Comparison of ENCODE assay signal across 21 cellular contexts in the genomic region with DNA sequence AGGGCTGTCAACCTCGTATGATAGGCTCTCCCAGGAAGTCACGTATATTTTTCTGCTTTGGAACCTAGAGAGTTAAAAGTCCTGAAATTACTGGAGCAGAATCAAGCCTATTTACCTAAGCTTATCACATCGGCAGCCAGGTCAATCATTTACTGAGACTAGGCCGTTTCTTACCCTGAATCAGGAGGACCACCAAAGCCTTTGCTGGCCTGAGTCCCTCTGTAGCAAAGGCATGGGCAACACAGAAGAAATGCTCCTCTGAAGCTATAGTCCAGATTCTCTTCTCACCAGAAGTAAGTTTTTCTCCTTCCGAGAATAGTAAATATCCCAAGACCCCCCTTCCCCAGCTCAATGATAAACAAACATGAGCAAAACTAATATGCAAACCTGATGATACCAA. TPM values are rescaled to one million over a fixed set of nuclear protein-coding genes. Genes with fewer than 3 reads are reported as not detected.
DNase-seq lines count a peak whose midpoint lies in the region; ATAC-seq and TF ChIP-seq lines count a peak whose summit lies in the region.
"Had no signal": no experiment of that assay in that cellular context is flagged by ENCODE, and none has a peak within 500 bp of the region (broad histone marks: within the 10 kb centered on the region; RNA-seq: fewer than 3 reads in every experiment).

No MANE protein-coding gene starts in this region.

- peak; percentile 64 to 68 for DNase-seq in Caco-2
- DNase-seq in WTC11 (ENCODE audit: low spot score): no peak
- peak; percentile 80 for DNase-seq in kidney glomerular epithelial cell (lab: John Stamatoyannopoulos, UW)
- peak; percentile 24 for DNase-seq in progenitor cell of endocrine pancreas (ENCODE audit: low spot score, unreplicated experiment)
- DNase-seq in nephron progenitor cell: no peak
- DNase-seq in stimulated activated CD4-positive, alpha-beta T cell treated with anti-CD3 and anti-CD28 coated beads, Interleukin-2, amount 100 ng/mL, for 48 hours: no peak
- DNase-seq in epidermal melanocyte (ENCODE audit: insufficient read length, low spot score): no peak
- DNase-seq: activated CD4-positive, CD25-positive, alpha-beta regulatory T cell treated with anti-CD3 and anti-CD28 coated beads, Interleukin-2, amount 50 U/mL, for 72 hours; activated naive CD8-positive, alpha-beta T cell treated with anti-CD3 and anti-CD28 coated beads for 36 hours; CD4-positive, alpha-beta T cell; gastrocnemius medialis; left ventricle myocardium inferior; MM.1S; NCI-H1694 treated with DMSO at 0.1 percent for 48 hours; NCI-H226; ovary; SK-N-SH; stimulated activated CD4-positive, alpha-beta T cell treated with anti-CD3 and anti-CD28 coated beads, Interleukin-4, amount 100 ng/mL, for 1 hour had no signal

- H3K27me3 Mint-ChIP-seq in Caco-2 (ENCODE audit: insufficient read depth, unreplicated experiment): no peaks in the 10 kb centered on the region
- H3K27me3 Mint-ChIP-seq in WTC11 (ENCODE audit: low read depth): no peaks in the 10 kb centered on the region
- H3K27me3 Mint-ChIP-seq in progenitor cell of endocrine pancreas: no peaks in the 10 kb centered on the region
- no peaks in the 10 kb centered on the region for H3K27me3 Mint-ChIP-seq in nephron progenitor cell (ENCODE audit: low read depth, poor library complexity)
- H3K27me3 Mint-ChIP-seq: activated naive CD8-positive, alpha-beta T cell treated with anti-CD3 and anti-CD28 coated beads for 36 hours; CD4-positive, alpha-beta T cell; IgD-negative memory B cell had no signal

- H3K27ac Mint-ChIP-seq in Caco-2 (ENCODE audit: unreplicated experiment) (peak overlapping the region; percentile 78), WTC11 (no peak overlapping the region), progenitor cell of endocrine pancreas (peak overlapping the region; percentile 93), nephron progenitor cell (no peak overlapping the region)
- H3K27ac Mint-ChIP-seq: activated naive CD8-positive, alpha-beta T cell treated with anti-CD3 and anti-CD28 coated beads for 36 hours; brain; CD4-positive, alpha-beta T cell; IgD-negative memory B cell had no signal

- H3K4me3 ChIP-seq in Caco-2 (ENCODE audit: low read depth, low read length): peak overlapping the region; percentile 46
- H3K4me3 ChIP-seq: gastrocnemius medialis, left ventricle myocardium inferior, ovary had no signal

- ATAC-seq in WTC11 (no peak), GM21737 (IDR thresholded peaks at IDR 0.05; ENCODE audit: unreplicated experiment) (no peak)
- ATAC-seq: gastrocnemius medialis had no signal

- H3K36me3 ChIP-seq in Caco-2 (ENCODE audit: control insufficient read depth, insufficient read depth, low read length): 0 out of 2 replicates have a peak, but pooled peaks cover 2% of the 10 kb centered on the region
- H3K36me3 ChIP-seq: gastrocnemius medialis, left ventricle myocardium inferior, ovary had no signal

- no TSS peak for BruUV-seq in Caco-2 (replicated peaks; lab: Mats Ljungman, UMichigan)

- H3K9me3 Mint-ChIP-seq in Caco-2 (ENCODE audit: unreplicated experiment): no peaks in the 10 kb centered on the region
- H3K9me3 Mint-ChIP-seq in WTC11: peaks cover 16% of the 10 kb centered on the region
- peaks cover 3% of the 10 kb centered on the region for H3K9me3 Mint-ChIP-seq in progenitor cell of endocrine pancreas (ENCODE audit: low read depth)
- peaks cover 13% of the 10 kb centered on the region for H3K9me3 Mint-ChIP-seq in nephron progenitor cell
- H3K9me3 Mint-ChIP-seq: CD4-positive, alpha-beta T cell had no signal

- H3K4me3 Mint-ChIP-seq in Caco-2 (ENCODE audit: unreplicated experiment) (peak overlapping the region; percentile 79), WTC11 (no peak overlapping the region), progenitor cell of endocrine pancreas (ENCODE audit: low read depth) (peak overlapping the region; percentile 74), nephron progenitor cell (no peak overlapping the region)
- H3K4me3 Mint-ChIP-seq: activated naive CD8-positive, alpha-beta T cell treated with anti-CD3 and anti-CD28 coated beads for 36 hours; brain; CD4-positive, alpha-beta T cell; IgD-negative memory B cell had no signal

- intact Hi-C loops in Caco-2 (cut with micrococcal nuclease; ENCODE audit: unreplicated experiment): loop anchor here (5.0 kb wide), 2 partner anchors 74 to 354 kb away; partner anchors contain the start of gene C3orf52

- POLR2A ChIA-PET in Caco-2 (lab: Charles Lee): interaction anchor here (0.7 to 2.8 kb wide), 3 partner anchors 15 to 246 kb away, joined by 3 to 16 read pairs (median 3); partner anchors contain the start of gene ABHD10
- POLR2A ChIA-PET in WTC11 (lab: Charles Lee): no interaction called here

- peaks cover 47% of the 10 kb centered on the region for H3K4me1 ChIP-seq in Caco-2

- peaks cover 48% of the 10 kb centered on the region for H3K4me1 Mint-ChIP-seq in Caco-2 (ENCODE audit: low read depth, unreplicated experiment)
- peaks cover 10% of the 10 kb centered on the region for H3K4me1 Mint-ChIP-seq in WTC11
- H3K4me1 Mint-ChIP-seq in progenitor cell of endocrine pancreas (ENCODE audit: low read depth): peaks cover 64% of the 10 kb centered on the region
- H3K4me1 Mint-ChIP-seq in nephron progenitor cell: peaks cover 27% of the 10 kb centered on the region
- H3K4me1 Mint-ChIP-seq: IgD-negative memory B cell had no signal

- peaks cover 34% of the 10 kb centered on the region for H3K36me3 Mint-ChIP-seq in Caco-2 (ENCODE audit: insufficient read depth, unreplicated experiment)
- peaks cover 14% of the 10 kb centered on the region for H3K36me3 Mint-ChIP-seq in WTC11
- peaks cover 10% of the 10 kb centered on the region for H3K36me3 Mint-ChIP-seq in progenitor cell of endocrine pancreas (ENCODE audit: insufficient read depth)
- H3K36me3 Mint-ChIP-seq in nephron progenitor cell (ENCODE audit: low read depth): peaks cover 7% of the 10 kb centered on the region

- CTCF ChIA-PET in Caco-2 (lab: Charles Lee) (interaction anchor here (1.4 kb wide), 1 partner anchor 127 kb away, joined by 8 read pairs; no protein-coding TSS in a partner anchor), WTC11 (lab: Charles Lee) (no interaction called here)

- H3K27me3 ChIP-seq in Caco-2 (replicated peaks; ENCODE audit: control insufficient read depth, insufficient read depth, low read length): no peaks in the 10 kb centered on the region
- H3K27me3 ChIP-seq: gastrocnemius medialis, ovary had no signal

- no peaks in the 10 kb centered on the region for H3K9me3 ChIP-seq in Caco-2
- H3K9me3 ChIP-seq: gastrocnemius medialis, left ventricle myocardium inferior, ovary, SK-N-SH had no signal

- TF ChIP-seq CTCF in Caco-2 (IDR thresholded peaks at IDR 0.05; ENCODE audit: insufficient read depth in 1 of 2, low read depth in 1 of 2, low read length in 1 of 2, severe bottlenecking in 1 of 2, unreplicated experiment in 1 of 2) (no peak), WTC11 (IDR thresholded peaks at IDR 0.05) (no peak), progenitor cell of endocrine pancreas (IDR thresholded peaks at IDR 0.05; ENCODE audit: unreplicated experiment) (no peak), nephron progenitor cell (IDR thresholded peaks at IDR 0.05) (no peak)

TF ChIP-seq in WTC11, 78 proteins besides CTCF, POLR2A, EP300 and RAD21:
- TF ChIP-seq CREB1 (CRISPR knock-in tag; IDR thresholded peaks at IDR 0.05): no peak
- TF ChIP-seq GABPB1 (CRISPR knock-in tag; IDR thresholded peaks at IDR 0.05): peak; percentile 21; the same call in 1 of the 2 replicates
- TF ChIP-seq SP1 (CRISPR knock-in tag; conservative IDR thresholded peaks at IDR 0.05): no peak
TF ChIP-seq in WTC11: peak in this region for 1.

RNA-seq across cellular contexts. Expression of gene PLCXD2, which starts 58.7 kb away (rescaled TPM):
- total RNA-seq in Caco-2 (2022) (25.8 and 36.6 TPM in 2 replicates), WTC11 (2021) (1.8 to 2.4 TPM (median 2.3 TPM) in 3 replicates), progenitor cell of endocrine pancreas (20.1 and 23.9 TPM in 2 replicates)

Comparison
In these comparisons a context has a peak if more than half of its experiments do, and no peak if none do; other contexts are left out.
1. DNase-seq: peak in Caco-2 (2 of 2), kidney glomerular epithelial cell (single experiment) and progenitor cell of endocrine pancreas (single experiment); none in WTC11 (single experiment), nephron progenitor cell (single experiment), stimulated activated CD4-positive, alpha-beta T cell treated with anti-CD3 and anti-CD28 coated beads, Interleukin-2, amount 100 ng/mL, for 48 hours (0 of 2) and epidermal melanocyte (single experiment).
2. H3K27ac Mint-ChIP-seq: peak in Caco-2 (single experiment) and progenitor cell of endocrine pancreas (single experiment); none in WTC11 (single experiment) and nephron progenitor cell (single experiment).
3. H3K4me3 Mint-ChIP-seq: peak in Caco-2 (single experiment) and progenitor cell of endocrine pancreas (single experiment); none in WTC11 (single experiment) and nephron progenitor cell (single experiment).